Comparison of ENCODE assay signal across 8 cellular contexts in the genomic region with DNA sequence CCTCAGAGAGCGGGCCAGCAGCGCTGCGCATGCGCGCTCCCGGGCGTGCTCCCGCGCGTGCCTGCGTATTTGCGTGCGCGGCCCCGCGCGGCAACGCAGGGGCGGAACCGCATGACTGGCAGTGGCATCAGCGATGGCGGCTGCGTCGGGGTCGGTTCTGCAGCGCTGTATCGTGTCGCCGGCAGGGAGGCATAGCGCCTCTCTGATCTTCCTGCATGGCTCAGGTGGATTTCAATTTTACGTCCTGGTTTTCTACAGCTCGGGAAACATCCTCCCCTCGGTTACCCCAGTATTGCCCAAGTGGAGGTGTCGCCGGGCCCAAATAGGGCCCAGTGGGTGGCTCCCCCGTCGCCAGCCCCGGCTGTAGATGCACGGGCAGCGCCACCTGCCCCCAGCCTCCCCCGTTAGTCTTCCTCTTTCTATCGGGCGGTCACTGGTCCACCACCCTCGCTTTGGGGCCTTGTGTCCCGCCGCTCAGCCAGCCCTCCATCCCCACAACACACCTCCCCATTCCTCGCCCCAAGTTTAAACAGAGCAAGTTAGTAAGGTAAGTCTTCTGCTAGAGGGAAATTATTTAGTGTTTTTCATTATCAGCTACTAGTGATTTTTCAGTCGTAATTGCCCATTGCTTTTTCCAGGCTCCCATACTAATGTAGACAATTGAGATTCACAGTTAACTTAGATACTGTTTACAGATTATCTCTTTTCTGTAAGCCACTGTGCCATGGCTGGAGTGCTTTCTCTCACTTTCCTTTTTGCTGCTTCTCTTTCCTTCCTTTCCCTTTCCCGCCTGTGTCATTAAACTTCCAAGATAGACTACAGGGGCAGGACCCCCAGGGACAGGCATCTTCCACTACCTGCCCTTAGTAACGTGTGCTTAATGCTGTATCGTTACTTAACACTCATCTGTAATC. TPM values are rescaled to one million over a fixed set of nuclear protein-coding genes. Genes with fewer than 3 reads are reported as not detected.
A peak's percentile ranks its signal among the peaks of the same experiment; 100 is the strongest.
DNase-seq lines count a peak whose midpoint lies in the region; ATAC-seq and TF ChIP-seq lines count a peak whose summit lies in the region.

Gene LYPLAL1 (plus strand): TSS at position 121 of the 914 bp plus-strand sequence. CDS start 13 bp downstream, at position 134.

- peaks cover 9 to 34% of the 10 kb centered on the region in 2 donors for H3K4me1 ChIP-seq in thoracic aorta (ENCODE audit: control insufficient read depth in 1 of 2, low read depth in 2 of 2)

- TF ChIP-seq POLR2A in GM10847 (IDR thresholded peaks at IDR 0.05; ENCODE audit: extremely low read depth, insufficient read length) (peak; percentile 94), NB4 (IDR thresholded peaks at IDR 0.05; ENCODE audit: extremely low read depth, insufficient read length) (peak; percentile 96)

- peak within 1 kb of the TSS; percentile 82 to 87 for H3K27ac ChIP-seq in thoracic aorta

- no peaks in the 10 kb centered on the region for H3K36me3 ChIP-seq in thoracic aorta

- no peaks in the 10 kb centered on the region for H3K9me3 Mint-ChIP-seq in activated naive CD8-positive, alpha-beta T cell (ENCODE audit: low read depth)
- H3K9me3 Mint-ChIP-seq in glutamatergic neuron (ENCODE audit: unreplicated experiment): peaks cover 5% of the 10 kb centered on the region
- no peaks in the 10 kb centered on the region for H3K9me3 Mint-ChIP-seq in osteocyte (ENCODE audit: unreplicated experiment)

- peak within 1 kb of the TSS; percentile 98 for H3K4me3 Mint-ChIP-seq in activated naive CD8-positive, alpha-beta T cell
- H3K4me3 Mint-ChIP-seq in glutamatergic neuron (ENCODE audit: unreplicated experiment) (peak within 1 kb of the TSS; percentile 97), osteocyte (ENCODE audit: unreplicated experiment) (peak within 1 kb of the TSS; percentile 94)

- peak; percentile 92 for DNase-seq in NB4 (ENCODE audit: low read depth)
- DNase-seq in SKM-1 treated with dmso at 0.1 percent for 144 hours (lab: John Stamatoyannopoulos, UW; ENCODE audit: unreplicated experiment): peak; percentile 80
- DNase-seq in glutamatergic neuron: peak; percentile 90
- peak; percentile 97 for DNase-seq in osteocyte (ENCODE audit: extremely low spot score, unreplicated experiment)
- DNase-seq in thoracic aorta (ENCODE audit: low spot score): peak; percentile 29

- ATAC-seq in HG02571 (IDR thresholded peaks at IDR 0.05; ENCODE audit: unreplicated experiment): peak; percentile 57
- ATAC-seq in thoracic aorta (ENCODE audit: insufficient number of reproducible peaks, low FRiP score, low read depth): peak; percentile 80

- TF ChIP-seq CTCF in NB4 (IDR thresholded peaks at IDR 0.05; ENCODE audit: low read depth, low read length): no peak
- TF ChIP-seq CTCF in glutamatergic neuron (IDR thresholded peaks at IDR 0.05; ENCODE audit: partially characterized antibody, unreplicated experiment): no peak
- TF ChIP-seq CTCF in osteocyte (IDR thresholded peaks at IDR 0.05): peak; percentile 33
- TF ChIP-seq CTCF in thoracic aorta (IDR thresholded peaks at IDR 0.05): no peak

- H3K27me3 ChIP-seq in thoracic aorta (replicated peaks; ENCODE audit: insufficient read depth): no peaks in the 10 kb centered on the region

- H3K9me3 ChIP-seq in thoracic aorta: no peaks in the 10 kb centered on the region

- peak within 1 kb of the TSS; percentile 97 for H3K27ac Mint-ChIP-seq in activated naive CD8-positive, alpha-beta T cell
- H3K27ac Mint-ChIP-seq in glutamatergic neuron (ENCODE audit: unreplicated experiment) (peak within 1 kb of the TSS; percentile 97), osteocyte (ENCODE audit: unreplicated experiment) (peak within 1 kb of the TSS; percentile 94)

- peaks cover 49% of the 10 kb centered on the region for H3K4me1 Mint-ChIP-seq in activated naive CD8-positive, alpha-beta T cell (ENCODE audit: low read depth)
- H3K4me1 Mint-ChIP-seq in glutamatergic neuron (ENCODE audit: low read depth, unreplicated experiment): peaks cover 5% of the 10 kb centered on the region
- H3K4me1 Mint-ChIP-seq in osteocyte (ENCODE audit: unreplicated experiment): peaks cover 38% of the 10 kb centered on the region

- no peaks in the 10 kb centered on the region for H3K27me3 Mint-ChIP-seq in activated naive CD8-positive, alpha-beta T cell
- H3K27me3 Mint-ChIP-seq in glutamatergic neuron (ENCODE audit: unreplicated experiment): no peaks in the 10 kb centered on the region
- no peaks in the 10 kb centered on the region for H3K27me3 Mint-ChIP-seq in osteocyte (ENCODE audit: unreplicated experiment)

- H3K4me3 ChIP-seq in NB4 (ENCODE audit: low read depth, low read length) (peak within 1 kb of the TSS; percentile 93), thoracic aorta (peak within 1 kb of the TSS; percentile 72)

- peaks cover 8% of the 10 kb centered on the region for H3K36me3 Mint-ChIP-seq in activated naive CD8-positive, alpha-beta T cell
- H3K36me3 Mint-ChIP-seq in glutamatergic neuron (ENCODE audit: unreplicated experiment) (no peaks in the 10 kb centered on the region), osteocyte (ENCODE audit: unreplicated experiment) (peaks cover 2% of the 10 kb centered on the region)

RNA-seq across cellular contexts. Expression of gene LYPLAL1, which starts in this region (rescaled TPM):
- total RNA-seq in glutamatergic neuron (ENCODE audit: unreplicated experiment) (17.4 TPM), osteocyte (16.0 and 16.9 TPM in 2 replicates), thoracic aorta (10 to 100 TPM; 23.2 to 24.8 TPM)

Comparison
In these comparisons a context has a peak if more than half of its experiments do, and no peak if none do; other contexts are left out.
1. Peak in every context shown above with its lines: DNase-seq, ATAC-seq, H3K4me3 ChIP-seq and H3K27ac ChIP-seq.
2. DNase-seq: peak in every context shown above with its lines; median percentile 97 in osteocyte; 92 in NB4; 90 in glutamatergic neuron; 80 in SKM-1 treated with dmso at 0.1 percent for 144 hours; 29 in thoracic aorta.